Comparison of ENCODE assay signal across 8 cellular contexts in the genomic region with DNA sequence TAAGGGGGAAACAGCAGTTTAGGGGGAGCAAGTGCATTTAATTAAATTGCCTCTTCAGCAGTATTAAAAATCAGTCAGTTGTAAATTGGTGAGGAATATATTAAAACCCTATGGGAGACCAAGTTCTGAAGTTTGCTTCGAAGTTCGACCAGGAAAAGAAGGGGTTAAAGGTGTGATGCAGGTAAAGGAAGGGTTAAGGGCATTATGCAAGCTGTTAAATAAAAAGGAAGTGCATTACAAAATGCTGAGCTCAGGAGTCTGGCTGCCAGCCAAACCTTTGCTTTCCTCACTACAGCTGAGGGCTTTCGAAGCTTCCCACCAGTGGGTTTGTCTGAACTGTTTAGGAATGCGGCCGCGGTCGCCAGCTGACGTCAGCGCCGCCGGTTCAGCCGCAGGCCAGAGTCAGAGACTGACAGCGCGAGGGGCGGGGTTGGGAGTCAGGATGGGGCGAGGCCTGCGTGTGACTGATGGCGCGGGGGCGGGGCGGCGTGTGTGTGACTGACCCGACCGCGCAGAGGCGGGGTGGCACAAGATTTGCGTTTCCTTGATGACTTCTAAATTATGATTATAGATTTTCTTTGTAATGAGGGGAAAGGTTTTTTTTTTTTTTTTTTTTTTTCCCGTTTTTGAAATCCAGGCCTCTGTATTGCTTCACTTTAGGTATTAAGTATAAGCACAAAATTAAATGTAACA.
A peak's percentile ranks its signal among the peaks of the same experiment; 100 is the strongest.
DNase-seq lines count a peak whose midpoint lies in the region; ATAC-seq, FAIRE-seq and TF ChIP-seq lines count a peak whose summit lies in the region.

No MANE protein-coding gene starts in this region.

- no peaks in the 10 kb centered on the region for H3K9me3 Mint-ChIP-seq in activated naive CD4-positive, alpha-beta T cell treated with anti-CD3 and anti-CD28 coated beads, Interleukin-2, amount 10 ng/mL, durations not matched to agents 7 days and 5 days

- H3K4me1 ChIP-seq in neuron (ENCODE audit: insufficient read depth, low read length) (peaks cover 39% of the 10 kb centered on the region), stomach (peaks cover 6 to 43% (median 23%) of the 10 kb centered on the region in 4 donors)

- peaks cover 19% of the 10 kb centered on the region for H3K4me1 Mint-ChIP-seq in activated naive CD4-positive, alpha-beta T cell treated with anti-CD3 and anti-CD28 coated beads, Interleukin-2, amount 10 ng/mL, durations not matched to agents 7 days and 5 days

- H3K9ac ChIP-seq in SK-N-MC (ENCODE audit: insufficient read length), result no peak overlapping the region

- 0 to 1% (median 1%) methylated on average over 28 of the region's 28 CpGs for WGBS in stomach, 5 donors

- DNase-seq in NCI-H1092 (lab: John Stamatoyannopoulos, UW) (peak; percentile 73), SK-N-MC (ENCODE audit: low read depth, low spot score) (peak; percentile 99), frontal cortex (ENCODE audit: low spot score in 2 of 2) (peak; percentile 82 to 95), stomach (peak; percentile 99)
- DNase-seq in activated naive CD4-positive, alpha-beta T cell treated with anti-CD3 and anti-CD28 coated beads, Interleukin-2, amount 10 ng/mL, durations not matched to agents 7 days and 5 days, result peak; percentile 96

- ATAC-seq in HG02642 (IDR thresholded peaks at IDR 0.05; ENCODE audit: poor library complexity, unreplicated experiment), result peak; percentile 100

- TF ChIP-seq POLR2A in stomach (IDR thresholded peaks at IDR 0.05), result no peak

- peak; percentile 40 for FAIRE-seq in frontal cortex (lab: Jason Lieb, UNC)

- H3K27ac ChIP-seq in SK-N-MC (peak overlapping the region; percentile 69), stomach (peak overlapping the region in 4 of 5 donors; percentile 69 to 81 (median 74))

- TF ChIP-seq CTCF in stomach (IDR thresholded peaks at IDR 0.05), result no peak

- H3K27me3 ChIP-seq in neuron (ENCODE audit: insufficient read depth, low read length), result no peaks in the 10 kb centered on the region
- no peaks in the 10 kb centered on the region for H3K27me3 ChIP-seq in stomach

- H3K4me3 ChIP-seq in GM08714 (ENCODE audit: low read length) (peak overlapping the region; percentile 54), SK-N-MC (peak overlapping the region; percentile 64), neuron (ENCODE audit: low read length) (peak overlapping the region; percentile 12), stomach (peak overlapping the region; percentile 4 to 19 (median 8))

- TF ChIP-seq EP300 in stomach (IDR thresholded peaks at IDR 0.05), result peak; percentile 93

- intact Hi-C loops in stomach (cut with DNase I; ENCODE audit: low total_unique reads), result loop anchor here (5.0 kb wide), 1 partner anchor 76 kb away; a partner anchor contains a TSS

- CTCF ChIA-PET in activated naive CD4-positive, alpha-beta T cell treated with anti-CD3 and anti-CD28 coated beads, Interleukin-2, amount 10 ng/mL, durations not matched to agents 7 days and 5 days (lab: Charles Lee), result interaction anchor here (0.6 kb wide), 1 partner anchor 179 kb away, joined by 3 read pairs; no protein-coding TSS in a partner anchor

- H3K4me3 Mint-ChIP-seq in activated naive CD4-positive, alpha-beta T cell treated with anti-CD3 and anti-CD28 coated beads, Interleukin-2, amount 10 ng/mL, durations not matched to agents 7 days and 5 days, result peak overlapping the region; percentile 45

- peaks cover 23% of the 10 kb centered on the region for H3K36me3 ChIP-seq in SK-N-MC (ENCODE audit: insufficient read depth, low read length)
- no peaks in the 10 kb centered on the region for H3K36me3 ChIP-seq in neuron (ENCODE audit: insufficient read depth, low read length)
- no peaks in the 10 kb centered on the region for H3K36me3 ChIP-seq in stomach

- peaks cover 4% of the 10 kb centered on the region for H3K27me3 Mint-ChIP-seq in activated naive CD4-positive, alpha-beta T cell treated with anti-CD3 and anti-CD28 coated beads, Interleukin-2, amount 10 ng/mL, durations not matched to agents 7 days and 5 days

- no peaks in the 10 kb centered on the region for H3K36me3 Mint-ChIP-seq in activated naive CD4-positive, alpha-beta T cell treated with anti-CD3 and anti-CD28 coated beads, Interleukin-2, amount 10 ng/mL, durations not matched to agents 7 days and 5 days

- peak overlapping the region; percentile 43 for H3K27ac Mint-ChIP-seq in activated naive CD4-positive, alpha-beta T cell treated with anti-CD3 and anti-CD28 coated beads, Interleukin-2, amount 10 ng/mL, durations not matched to agents 7 days and 5 days

- no peak overlapping the region for H2AFZ ChIP-seq in neuron (ENCODE audit: low read depth, low read length)

- H3K9me3 ChIP-seq in SK-N-MC (ENCODE audit: low read depth, low read length), result no peaks in the 10 kb centered on the region
- no peaks in the 10 kb centered on the region for H3K9me3 ChIP-seq in neuron (ENCODE audit: low read length)
- no peaks in the 10 kb centered on the region for H3K9me3 ChIP-seq in stomach

Comparison
In these comparisons a context has a peak if more than half of its experiments do, and no peak if none do; other contexts are left out.
1. Peak in every context shown above with its lines: DNase-seq, ATAC-seq, H3K4me3 ChIP-seq and H3K27ac ChIP-seq.
2. H3K4me3 ChIP-seq: peak in every context shown above with its lines; median percentile 64 in SK-N-MC; 54 in GM08714; 12 in neuron; 8 in stomach.